ENCODE assay signal across 7 cellular contexts in genomic region chr17:82021728-82022309, GRCh38. TPM values are rescaled to one million over a fixed set of nuclear protein-coding genes. Genes with fewer than 3 reads are reported as not detected.
A peak's percentile ranks its signal among the peaks of the same experiment; 100 is the strongest.
DNase-seq lines count a peak whose midpoint lies in the region; TF ChIP-seq lines count a peak whose summit lies in the region.

No MANE protein-coding gene starts in this region.

- no peak overlapping the region for H4K91ac ChIP-seq in H9 (ENCODE audit: insufficient read length, low read depth, low read length)

- no peak overlapping the region for H2AK5ac ChIP-seq in H9 (ENCODE audit: insufficient read length, low read length)

- peaks cover 5% of the 10 kb centered on the region for H3K79me1 ChIP-seq in H9 (ENCODE audit: insufficient read depth, low read depth, low read length, poor library complexity, severe bottlenecking)

- H3K9me3 ChIP-seq in H9 (ENCODE audit: control insufficient read depth, low read depth, low read length) (no peaks in the 10 kb centered on the region), esophagus muscularis mucosa (no peaks in the 10 kb centered on the region)

- no peak overlapping the region for H3K27ac Mint-ChIP-seq in H9

- peak overlapping the region; percentile 79 to 88 for H3K4me3 Mint-ChIP-seq in H9

- H3K9ac ChIP-seq in H9 (ENCODE audit: extremely low read depth, insufficient read length, low read length) = peak overlapping the region; percentile 39

- H3K79me2 ChIP-seq in H9 (ENCODE audit: insufficient read depth, low read length) = no peaks in the 10 kb centered on the region

- H2BK5ac ChIP-seq in H9 (ENCODE audit: insufficient read length, low read length) = no peak overlapping the region

- H2BK20ac ChIP-seq in H9 (ENCODE audit: low read depth, low read length, poor library complexity, severe bottlenecking) = no peak overlapping the region

- H3K27me3 ChIP-seq in H9 (ENCODE audit: insufficient read depth, low read length) = no peaks in the 10 kb centered on the region
- H3K27me3 ChIP-seq in esophagus muscularis mucosa = no peaks in the 10 kb centered on the region

- no peak overlapping the region for H2AFZ ChIP-seq in H9 (ENCODE audit: low read length)

- no peak for TF ChIP-seq POLR2A in esophagus muscularis mucosa (IDR thresholded peaks at IDR 0.05; ENCODE audit: low read depth)

- no peak overlapping the region for H2BK12ac ChIP-seq in H9 (ENCODE audit: insufficient read length, low read depth, low read length)

- H3K4ac ChIP-seq in H9 (ENCODE audit: low read depth, low read length) = no peak overlapping the region

- H3T11ph ChIP-seq in H9 (ENCODE audit: low read length) = no peak overlapping the region

- peaks cover 5% of the 10 kb centered on the region for H3K23me2 ChIP-seq in H9 (ENCODE audit: insufficient read length, low read depth, low read length, poor library complexity, severe bottlenecking)

- no peak overlapping the region for H2BK15ac ChIP-seq in H9 (ENCODE audit: low read depth, low read length)

- no peaks in the 10 kb centered on the region for H4K20me1 ChIP-seq in H9 (ENCODE audit: control insufficient read depth, insufficient read depth, insufficient read length)

- peak overlapping the region; percentile 89 for H3K4me2 ChIP-seq in H9 (ENCODE audit: insufficient read depth, insufficient read length, low read length)

- H3K9me3 Mint-ChIP-seq in H9 = peaks cover 0 to 2% of the 10 kb centered on the region in 2 experiments; a peak in 1 of 5 replicates

- H3K18ac ChIP-seq in H9 (ENCODE audit: insufficient read length, low read depth, low read length) = no peak overlapping the region

- TF ChIP-seq EP300 in esophagus muscularis mucosa (IDR thresholded peaks at IDR 0.05) = no peak

- no peak overlapping the region for H2BK120ac ChIP-seq in H9 (ENCODE audit: low read depth, low read length, poor library complexity, severe bottlenecking)

- H3K4me1 ChIP-seq in H9 (ENCODE audit: insufficient read depth, low read length) (no peaks in the 10 kb centered on the region), esophagus muscularis mucosa (peaks cover 26 to 50% (median 38%) of the 10 kb centered on the region in 4 donors)

- H3K36me3 Mint-ChIP-seq in H9 (ENCODE audit: insufficient read depth in 1 of 3, low read depth in 3 of 3) = peaks cover 3 to 12% (median 5%) of the 10 kb centered on the region in 3 experiments; a peak in 5 of 7 replicates

- no peak overlapping the region for H3K27ac ChIP-seq in H9 (ENCODE audit: insufficient read length, low read depth, low read length)
- peak overlapping the region; percentile 64 to 83 (median 75) for H3K27ac ChIP-seq in esophagus muscularis mucosa (replicated peaks in 1 of 4)

- H3K23ac ChIP-seq in H9 (ENCODE audit: insufficient read length, low read depth, low read length) = no peak overlapping the region

- H3K14ac ChIP-seq in H9 (ENCODE audit: insufficient read depth, low read length) = 0 out of 2 replicates have a peak overlapping the region, but pooled peaks have one; percentile 46

- H3K56ac ChIP-seq in H9 (ENCODE audit: insufficient read length, low read depth, low read length) = no peak overlapping the region

- no peak for DNase-seq in H9
- peak; percentile 58 for DNase-seq in RPMI8226
- no peak for DNase-seq in esophagus muscularis mucosa (ENCODE audit: extremely low spot score)
- DNase-seq in skeletal muscle cell (ENCODE audit: low read depth) = no peak
- no peak for DNase-seq in SIG-M5 treated with dmso at 0.1 percent for 504 hours (lab: John Stamatoyannopoulos, UW; ENCODE audit: unreplicated experiment)
- DNase-seq in NK-92 (lab: John Stamatoyannopoulos, UW; ENCODE audit: unreplicated experiment) = no peak
- no peak for DNase-seq in NCI-H2171 (lab: John Stamatoyannopoulos, UW)

- no peak for TF ChIP-seq CTCF in H9 (conservative IDR thresholded peaks at IDR 0.05)
- TF ChIP-seq CTCF in esophagus muscularis mucosa (IDR thresholded peaks at IDR 0.05) = no peak

- peak overlapping the region; percentile 83 to 96 (median 86) for H3K4me3 ChIP-seq in esophagus muscularis mucosa
- peak overlapping the region; percentile 90 for H3K4me3 ChIP-seq in skeletal muscle cell (ENCODE audit: low read depth, low read length)

- H4K5ac ChIP-seq in H9 (ENCODE audit: insufficient read length, low read depth, low read length) = no peak overlapping the region

- H3K36me3 ChIP-seq in esophagus muscularis mucosa = peaks cover 3 to 34% (median 19%) of the 10 kb centered on the region in 4 donors

- intact Hi-C loops in esophagus muscularis mucosa (cut with DNase I) = loop anchor here (1.0 kb wide), 1 partner anchor 63 kb away; no protein-coding TSS in a partner anchor

- no peak overlapping the region for H4K8ac ChIP-seq in H9 (replicated peaks; ENCODE audit: insufficient read length, low read depth, low read length)

- WGBS in H9 (ENCODE audit: extremely low coverage, insufficient read length, low lambda C conversion rate) = no CpG with 5 or more reads among the region's 15 CpGs
- WGBS in esophagus muscularis mucosa = 32% methylated on average over 5 of the region's 15 CpGs

- H3K4me1 Mint-ChIP-seq in H9 = peaks cover 7 to 16% of the 10 kb centered on the region in 2 experiments

- H3K27me3 Mint-ChIP-seq in H9 (ENCODE audit: low read depth) = no peaks in the 10 kb centered on the region; the same call in 1 of the 2 replicates

RNA-seq across cellular contexts. Expression of gene CENPX, which starts 0.9 kb away (rescaled TPM):
- total RNA-seq in H9 (2021) (77.9 and 82.8 TPM in 2 replicates), esophagus muscularis mucosa (100 to 1,000 TPM in 2 of 4 donors, 10 to 100 TPM in 2; 62.5 to 109 (median 95.5) TPM)

RNA-seq across cellular contexts. Expression of gene LRRC45, which starts 1.3 kb away (rescaled TPM):
- 28.7 and 30.6 TPM in 2 replicates for total RNA-seq in H9 (2021)
- 10 to 100 TPM in 2 of 4 donors, 1 to 10 TPM in 2; 6.6 to 15.8 (median 11.5) TPM for total RNA-seq in esophagus muscularis mucosa

RNA-seq across cellular contexts. Expression of gene RAC3, which starts 9.7 kb away (rescaled TPM):
- 84.8 and 85.8 TPM in 2 replicates for total RNA-seq in H9 (2021)
- 1 to 10 TPM; 1.8 to 2.5 (median 2.2) TPM for total RNA-seq in esophagus muscularis mucosa

RNA-seq across cellular contexts. Expression of gene DCXR, which starts 15.7 kb away (rescaled TPM):
- 90.6 and 93.6 TPM in 2 replicates for total RNA-seq in H9 (2021)
- 100 to 1,000 TPM in 2 of 4 donors, 10 to 100 TPM in 2; 78.6 to 135 (median 102) TPM for total RNA-seq in esophagus muscularis mucosa

RNA-seq across cellular contexts. Expression of gene RFNG, which starts 29.8 kb away (rescaled TPM):
- total RNA-seq in H9 (2021) (34.0 and 36.5 TPM in 2 replicates), esophagus muscularis mucosa (10 to 100 TPM; 32.4 to 54.8 (median 42.5) TPM)

Comparison
In these comparisons a context has a peak if more than half of its experiments do, and no peak if none do; other contexts are left out.
1. RNA of gene RAC3, which starts 9.7 kb away (total RNA-seq): 84.8 to 85.8 TPM in H9; 1.8 to 2.5 TPM in esophagus muscularis mucosa; every median in the first group is over 10 times any median in the second.